Comparison of ENCODE assay signal across 1 cellular context in the genomic region with DNA sequence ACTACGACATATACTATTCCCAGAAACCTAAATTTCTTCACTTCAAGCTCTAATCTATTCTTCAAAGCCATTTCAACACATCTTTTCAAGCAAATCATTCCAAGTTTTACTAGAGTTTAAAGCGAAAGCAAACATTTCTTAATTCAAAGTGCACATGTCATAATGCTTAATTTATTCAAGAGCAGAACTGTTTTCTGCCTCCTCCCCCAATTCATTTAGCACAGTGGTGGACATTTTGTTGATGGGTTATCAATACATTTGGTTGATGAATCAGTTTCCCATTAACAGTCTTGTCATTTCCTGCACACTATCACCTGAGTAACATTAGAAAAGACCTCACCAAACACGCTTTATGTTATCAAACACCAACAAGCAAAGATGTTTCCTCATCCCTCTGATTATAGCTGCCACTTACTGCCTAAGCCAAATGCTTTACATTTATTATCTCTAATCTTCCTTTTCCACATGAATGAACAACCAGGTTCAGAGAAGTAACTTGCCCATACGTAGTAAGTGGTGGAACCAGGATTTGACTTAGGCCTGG.
TF ChIP-seq lines count a peak whose summit lies in the region.

No MANE protein-coding gene starts in this region.

TF ChIP-seq in K562, 482 proteins besides CTCF, POLR2A, EP300 and RAD21 (continued from another document and continues in another):
- TF ChIP-seq KLF6 (CRISPR knock-in tag; IDR thresholded peaks at IDR 0.05; ENCODE audit: borderline replicate concordance) (no peak), XRCC4 (IDR thresholded peaks at IDR 0.05; ENCODE audit: extremely low read depth, insufficient read depth, insufficient read length) (no peak), ZNF707 (CRISPR knock-in tag; conservative IDR thresholded peaks at IDR 0.05) (no peak), NKRF (IDR thresholded peaks at IDR 0.05; ENCODE audit: borderline replicate concordance) (no peak), ZKSCAN1 (IDR thresholded peaks at IDR 0.05; ENCODE audit: low read depth, low read length) (no peak), MECOM (CRISPR knock-in tag; IDR thresholded peaks at IDR 0.05) (no peak), HDAC1 (IDR thresholded peaks at IDR 0.05) (peak in 1 of 2 experiments; percentile 73; a peak in 2 of 4 replicates), RCOR1 (IDR thresholded peaks at IDR 0.05; ENCODE audit: borderline replicate concordance in 1 of 2, low read depth in 2 of 2, low read length in 2 of 2) (peak in 1 of 2 experiments; percentile 88; a peak in 3 of 4 replicates), TRIM24 (IDR thresholded peaks at IDR 0.05) (peak in 1 of 2 experiments; percentile 70; a peak in 2 of 4 replicates), ZFP91 (CRISPR knock-in tag; IDR thresholded peaks at IDR 0.05) (no peak), HMGN3 (IDR thresholded peaks at IDR 0.05; ENCODE audit: borderline replicate concordance, extremely low read depth, insufficient read length, low read depth, low read length) (no peak), SMARCE1 (IDR thresholded peaks at IDR 0.05) (peak; percentile 82), HSF4 (CRISPR knock-in tag; IDR thresholded peaks at IDR 0.05; ENCODE audit: borderline replicate concordance) (no peak), SIN3A (IDR thresholded peaks at IDR 0.05; ENCODE audit: borderline replicate concordance in 2 of 2, control insufficient read depth in 1 of 2, low read depth in 2 of 2, low read length in 2 of 2) (no peak), PML (IDR thresholded peaks at IDR 0.05; ENCODE audit: low read length) (peak; percentile 78), TAL1 (IDR thresholded peaks at IDR 0.05) (peak; percentile 83), EHMT2 (IDR thresholded peaks at IDR 0.05) (no peak), ZFP1 (CRISPR knock-in tag; IDR thresholded peaks at IDR 0.05) (no peak), RFX1 (IDR thresholded peaks at IDR 0.05) (no peak), ZC3H4 (CRISPR knock-in tag; IDR thresholded peaks at IDR 0.05; ENCODE audit: borderline replicate concordance) (no peak), ZNF592 (IDR thresholded peaks at IDR 0.05) (0 out of 2 replicates have a peak, but pooled peaks have one; percentile 41), RNF219 (CRISPR knock-in tag; IDR thresholded peaks at IDR 0.05) (no peak), ZNF79 (CRISPR knock-in tag; IDR thresholded peaks at IDR 0.05; ENCODE audit: low read depth) (no peak), ELF1 (tag; IDR thresholded peaks at IDR 0.05) (no peak), CAMTA2 (CRISPR knock-in tag; conservative IDR thresholded peaks at IDR 0.05) (no peak), NCOR1 (IDR thresholded peaks at IDR 0.05) (peak; percentile 85), FOSL1 (tag; conservative IDR thresholded peaks at IDR 0.05) (peak; percentile 46; the same call in 1 of the 2 replicates), TCF7 (IDR thresholded peaks at IDR 0.05; ENCODE audit: borderline replicate concordance) (no peak), MAFK (IDR thresholded peaks at IDR 0.05; ENCODE audit: low read length) (no peak), CEBPG (CRISPR knock-in tag; IDR thresholded peaks at IDR 0.05) (no peak), CEBPG (tag; conservative IDR thresholded peaks at IDR 0.05 in 1 of 2, IDR thresholded peaks at IDR 0.05 in 1 of 2) (peak in 1 of 2 experiments; percentile 50; a peak in 2 of 4 replicates), RHOXF2B (CRISPR knock-in tag; conservative IDR thresholded peaks at IDR 0.05) (no peak), STAT5B (CRISPR knock-in tag; IDR thresholded peaks at IDR 0.05) (no peak), DPF2 (IDR thresholded peaks at IDR 0.05) (peak; percentile 92), CHCHD3 (CRISPR knock-in tag; IDR thresholded peaks at IDR 0.05) (no peak), ZNF263 (CRISPR knock-in tag; IDR thresholded peaks at IDR 0.05; ENCODE audit: borderline replicate concordance) (no peak), ZFX (CRISPR knock-in tag; IDR thresholded peaks at IDR 0.05) (0 out of 2 replicates have a peak, but pooled peaks have one; percentile 41)
- TF ChIP-seq, protein P1, sequence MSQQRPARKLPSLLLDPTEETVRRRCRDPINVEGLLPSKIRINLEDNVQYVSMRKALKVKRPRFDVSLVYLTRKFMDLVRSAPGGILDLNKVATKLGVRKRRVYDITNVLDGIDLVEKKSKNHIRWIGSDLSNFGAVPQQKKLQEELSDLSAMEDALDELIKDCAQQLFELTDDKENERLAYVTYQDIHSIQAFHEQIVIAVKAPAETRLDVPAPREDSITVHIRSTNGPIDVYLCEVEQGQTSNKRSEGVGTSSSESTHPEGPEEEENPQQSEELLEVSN (IDR thresholded peaks at IDR 0.05; ENCODE audit: borderline replicate concordance in 1 of 2, extremely low read depth in 1 of 2, insufficient read depth in 1 of 2, insufficient read length in 1 of 2, low read depth in 1 of 2, low read length in 1 of 2, poor library complexity in 1 of 2, severe bottlenecking in 1 of 2) = no peak
- TF ChIP-seq, protein P2, sequence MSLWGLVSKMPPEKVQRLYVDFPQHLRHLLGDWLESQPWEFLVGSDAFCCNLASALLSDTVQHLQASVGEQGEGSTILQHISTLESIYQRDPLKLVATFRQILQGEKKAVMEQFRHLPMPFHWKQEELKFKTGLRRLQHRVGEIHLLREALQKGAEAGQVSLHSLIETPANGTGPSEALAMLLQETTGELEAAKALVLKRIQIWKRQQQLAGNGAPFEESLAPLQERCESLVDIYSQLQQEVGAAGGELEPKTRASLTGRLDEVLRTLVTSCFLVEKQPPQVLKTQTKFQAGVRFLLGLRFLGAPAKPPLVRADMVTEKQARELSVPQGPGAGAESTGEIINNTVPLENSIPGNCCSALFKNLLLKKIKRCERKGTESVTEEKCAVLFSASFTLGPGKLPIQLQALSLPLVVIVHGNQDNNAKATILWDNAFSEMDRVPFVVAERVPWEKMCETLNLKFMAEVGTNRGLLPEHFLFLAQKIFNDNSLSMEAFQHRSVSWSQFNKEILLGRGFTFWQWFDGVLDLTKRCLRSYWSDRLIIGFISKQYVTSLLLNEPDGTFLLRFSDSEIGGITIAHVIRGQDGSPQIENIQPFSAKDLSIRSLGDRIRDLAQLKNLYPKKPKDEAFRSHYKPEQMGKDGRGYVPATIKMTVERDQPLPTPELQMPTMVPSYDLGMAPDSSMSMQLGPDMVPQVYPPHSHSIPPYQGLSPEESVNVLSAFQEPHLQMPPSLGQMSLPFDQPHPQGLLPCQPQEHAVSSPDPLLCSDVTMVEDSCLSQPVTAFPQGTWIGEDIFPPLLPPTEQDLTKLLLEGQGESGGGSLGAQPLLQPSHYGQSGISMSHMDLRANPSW (CRISPR knock-in tag; IDR thresholded peaks at IDR 0.05) = no peak
- TF ChIP-seq, protein P3, sequence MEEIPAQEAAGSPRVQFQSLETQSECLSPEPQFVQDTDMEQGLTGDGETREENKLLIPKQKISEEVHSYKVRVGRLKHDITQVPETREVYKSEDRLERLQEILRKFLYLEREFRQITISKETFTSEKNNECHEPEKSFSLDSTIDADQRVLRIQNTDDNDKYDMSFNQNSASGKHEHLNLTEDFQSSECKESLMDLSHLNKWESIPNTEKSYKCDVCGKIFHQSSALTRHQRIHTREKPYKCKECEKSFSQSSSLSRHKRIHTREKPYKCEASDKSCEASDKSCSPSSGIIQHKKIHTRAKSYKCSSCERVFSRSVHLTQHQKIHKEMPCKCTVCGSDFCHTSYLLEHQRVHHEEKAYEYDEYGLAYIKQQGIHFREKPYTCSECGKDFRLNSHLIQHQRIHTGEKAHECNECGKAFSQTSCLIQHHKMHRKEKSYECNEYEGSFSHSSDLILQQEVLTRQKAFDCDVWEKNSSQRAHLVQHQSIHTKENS (CRISPR knock-in tag; IDR thresholded peaks at IDR 0.05) = no peak
- TF ChIP-seq, protein P4, sequence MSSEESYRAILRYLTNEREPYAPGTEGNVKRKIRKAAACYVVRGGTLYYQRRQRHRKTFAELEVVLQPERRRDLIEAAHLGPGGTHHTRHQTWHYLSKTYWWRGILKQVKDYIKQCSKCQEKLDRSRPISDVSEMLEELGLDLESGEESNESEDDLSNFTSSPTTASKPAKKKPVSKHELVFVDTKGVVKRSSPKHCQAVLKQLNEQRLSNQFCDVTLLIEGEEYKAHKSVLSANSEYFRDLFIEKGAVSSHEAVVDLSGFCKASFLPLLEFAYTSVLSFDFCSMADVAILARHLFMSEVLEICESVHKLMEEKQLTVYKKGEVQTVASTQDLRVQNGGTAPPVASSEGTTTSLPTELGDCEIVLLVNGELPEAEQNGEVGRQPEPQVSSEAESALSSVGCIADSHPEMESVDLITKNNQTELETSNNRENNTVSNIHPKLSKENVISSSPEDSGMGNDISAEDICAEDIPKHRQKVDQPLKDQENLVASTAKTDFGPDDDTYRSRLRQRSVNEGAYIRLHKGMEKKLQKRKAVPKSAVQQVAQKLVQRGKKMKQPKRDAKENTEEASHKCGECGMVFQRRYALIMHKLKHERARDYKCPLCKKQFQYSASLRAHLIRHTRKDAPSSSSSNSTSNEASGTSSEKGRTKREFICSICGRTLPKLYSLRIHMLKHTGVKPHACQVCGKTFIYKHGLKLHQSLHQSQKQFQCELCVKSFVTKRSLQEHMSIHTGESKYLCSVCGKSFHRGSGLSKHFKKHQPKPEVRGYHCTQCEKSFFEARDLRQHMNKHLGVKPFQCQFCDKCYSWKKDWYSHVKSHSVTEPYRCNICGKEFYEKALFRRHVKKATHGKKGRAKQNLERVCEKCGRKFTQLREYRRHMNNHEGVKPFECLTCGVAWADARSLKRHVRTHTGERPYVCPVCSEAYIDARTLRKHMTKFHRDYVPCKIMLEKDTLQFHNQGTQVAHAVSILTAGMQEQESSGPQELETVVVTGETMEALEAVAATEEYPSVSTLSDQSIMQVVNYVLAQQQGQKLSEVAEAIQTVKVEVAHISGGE (CRISPR knock-in tag; IDR thresholded peaks at IDR 0.05) = no peak
